ENCODE assay signal across 1 cellular context in genomic region chr19:17515408-17516149, GRCh38.
TF ChIP-seq lines count a peak whose summit lies in the region.

No MANE protein-coding gene starts in this region.

TF ChIP-seq in HepG2, 621 proteins besides CTCF, POLR2A, EP300 and RAD21:
- TF ChIP-seq, protein P1, sequence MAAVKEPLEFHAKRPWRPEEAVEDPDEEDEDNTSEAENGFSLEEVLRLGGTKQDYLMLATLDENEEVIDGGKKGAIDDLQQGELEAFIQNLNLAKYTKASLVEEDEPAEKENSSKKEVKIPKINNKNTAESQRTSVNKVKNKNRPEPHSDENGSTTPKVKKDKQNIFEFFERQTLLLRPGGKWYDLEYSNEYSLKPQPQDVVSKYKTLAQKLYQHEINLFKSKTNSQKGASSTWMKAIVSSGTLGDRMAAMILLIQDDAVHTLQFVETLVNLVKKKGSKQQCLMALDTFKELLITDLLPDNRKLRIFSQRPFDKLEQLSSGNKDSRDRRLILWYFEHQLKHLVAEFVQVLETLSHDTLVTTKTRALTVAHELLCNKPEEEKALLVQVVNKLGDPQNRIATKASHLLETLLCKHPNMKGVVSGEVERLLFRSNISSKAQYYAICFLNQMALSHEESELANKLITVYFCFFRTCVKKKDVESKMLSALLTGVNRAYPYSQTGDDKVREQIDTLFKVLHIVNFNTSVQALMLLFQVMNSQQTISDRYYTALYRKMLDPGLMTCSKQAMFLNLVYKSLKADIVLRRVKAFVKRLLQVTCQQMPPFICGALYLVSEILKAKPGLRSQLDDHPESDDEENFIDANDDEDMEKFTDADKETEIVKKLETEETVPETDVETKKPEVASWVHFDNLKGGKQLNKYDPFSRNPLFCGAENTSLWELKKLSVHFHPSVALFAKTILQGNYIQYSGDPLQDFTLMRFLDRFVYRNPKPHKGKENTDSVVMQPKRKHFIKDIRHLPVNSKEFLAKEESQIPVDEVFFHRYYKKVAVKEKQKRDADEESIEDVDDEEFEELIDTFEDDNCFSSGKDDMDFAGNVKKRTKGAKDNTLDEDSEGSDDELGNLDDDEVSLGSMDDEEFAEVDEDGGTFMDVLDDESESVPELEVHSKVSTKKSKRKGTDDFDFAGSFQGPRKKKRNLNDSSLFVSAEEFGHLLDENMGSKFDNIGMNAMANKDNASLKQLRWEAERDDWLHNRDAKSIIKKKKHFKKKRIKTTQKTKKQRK (IDR thresholded peaks at IDR 0.05; ENCODE audit: low read length) = no peak
- TF ChIP-seq AKAP8 (CRISPR knock-in tag; IDR thresholded peaks at IDR 0.05) = 0 out of 2 replicates have a peak, but pooled peaks have one; percentile 51
- 0 out of 2 replicates have a peak, but pooled peaks have one; percentile 36 for TF ChIP-seq CREB1 (IDR thresholded peaks at IDR 0.05)
- no peak for TF ChIP-seq CREB1 (CRISPR knock-in tag; IDR thresholded peaks at IDR 0.05)
- no peak for TF ChIP-seq ZNF563 (CRISPR knock-in tag; IDR thresholded peaks at IDR 0.05)
- TF ChIP-seq EED (CRISPR knock-in tag; IDR thresholded peaks at IDR 0.05) = no peak
- no peak for TF ChIP-seq POLR2AphosphoS2 (IDR thresholded peaks at IDR 0.05; ENCODE audit: low read depth, low read length)
- no peak for TF ChIP-seq PHF5A (CRISPR knock-in tag; IDR thresholded peaks at IDR 0.05; ENCODE audit: low read depth, unreplicated experiment)
- no peak for TF ChIP-seq HNRNPL (IDR thresholded peaks at IDR 0.05; ENCODE audit: low read depth, low read length)
- TF ChIP-seq FOXM1 (CRISPR knock-in tag; IDR thresholded peaks at IDR 0.05) = no peak
- no peak for TF ChIP-seq STAT5B (CRISPR knock-in tag; IDR thresholded peaks at IDR 0.05)
- no peak for TF ChIP-seq SMARCC2 (IDR thresholded peaks at IDR 0.05)
- no peak for TF ChIP-seq TEAD2 (CRISPR knock-in tag; IDR thresholded peaks at IDR 0.05)
- no peak for TF ChIP-seq ZNF256 (CRISPR knock-in tag; conservative IDR thresholded peaks at IDR 0.05)
- 0 out of 2 replicates have a peak, but pooled peaks have one; percentile 24 for TF ChIP-seq RBFOX2 (IDR thresholded peaks at IDR 0.05; ENCODE audit: low read depth, low read length)
- TF ChIP-seq RARA (CRISPR knock-in tag; IDR thresholded peaks at IDR 0.05) = peak; percentile 33; the same call in 1 of the 2 replicates
- TF ChIP-seq ATAD3A (CRISPR knock-in tag; IDR thresholded peaks at IDR 0.05) = no peak
- peak; percentile 49 for TF ChIP-seq AGO2 (optimal IDR thresholded peaks at IDR 0.05; ENCODE audit: low read depth, low read length)
- TF ChIP-seq FOSL2 (CRISPR knock-in tag; IDR thresholded peaks at IDR 0.05) = peak; percentile 67
- TF ChIP-seq PAX8 (CRISPR knock-in tag; IDR thresholded peaks at IDR 0.05; ENCODE audit: borderline replicate concordance) = no peak
